2 cellular contexts compared by ENCODE assay signal in the genomic region with DNA sequence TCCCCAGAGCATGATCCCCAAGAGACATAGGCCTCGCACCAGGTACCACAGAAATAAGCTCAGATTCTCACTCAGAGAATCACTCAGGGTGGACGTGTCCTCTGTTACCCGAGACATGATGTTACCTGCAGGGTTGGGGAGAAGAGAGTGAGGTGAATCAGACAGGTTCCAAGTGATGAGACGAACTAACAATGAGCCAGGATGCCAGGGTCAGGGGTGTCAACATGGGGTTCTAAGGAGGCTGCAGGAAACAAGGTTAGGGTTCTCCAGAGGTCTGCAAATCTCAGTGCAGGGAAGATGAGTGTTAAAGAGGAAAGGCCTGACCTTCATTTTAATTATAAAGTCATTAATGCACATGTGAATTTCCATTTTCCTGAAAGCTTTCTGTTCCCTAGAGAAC.
TF ChIP-seq lines count a peak whose summit lies in the region.

No MANE protein-coding gene starts in this region.

TF ChIP-seq in GM12878, 131 proteins besides CTCF, POLR2A, EP300 and RAD21:
- TF ChIP-seq POLR2AphosphoS5 (IDR thresholded peaks at IDR 0.05; ENCODE audit: low read length): peak; percentile 68
- TF ChIP-seq ZZZ3 (IDR thresholded peaks at IDR 0.05; ENCODE audit: control insufficient read depth, insufficient read length, low read depth): no peak

TF ChIP-seq in WTC11, 78 proteins besides CTCF, POLR2A, EP300 and RAD21:
- TF ChIP-seq ZNF138 (CRISPR knock-in tag; conservative IDR thresholded peaks at IDR 0.05) (no peak), NR1H2 (CRISPR knock-in tag; IDR thresholded peaks at IDR 0.05) (no peak), SMAD4 (CRISPR knock-in tag; IDR thresholded peaks at IDR 0.05) (no peak), MYBL2 (CRISPR knock-in tag; IDR thresholded peaks at IDR 0.05) (no peak), FOXJ3 (CRISPR knock-in tag; IDR thresholded peaks at IDR 0.05; ENCODE audit: borderline replicate concordance) (no peak), FOXP1 (CRISPR knock-in tag; IDR thresholded peaks at IDR 0.05; ENCODE audit: borderline replicate concordance) (no peak), ZNF671 (CRISPR knock-in tag; IDR thresholded peaks at IDR 0.05) (no peak), GABPB1 (CRISPR knock-in tag; IDR thresholded peaks at IDR 0.05) (no peak), TCF7 (CRISPR knock-in tag; IDR thresholded peaks at IDR 0.05; ENCODE audit: low read depth) (no peak), SMAD3 (CRISPR knock-in tag; IDR thresholded peaks at IDR 0.05; ENCODE audit: borderline replicate concordance) (no peak), ETV6 (CRISPR knock-in tag; IDR thresholded peaks at IDR 0.05) (no peak), SOX15 (CRISPR knock-in tag; IDR thresholded peaks at IDR 0.05) (no peak)
- TF ChIP-seq, protein P1, sequence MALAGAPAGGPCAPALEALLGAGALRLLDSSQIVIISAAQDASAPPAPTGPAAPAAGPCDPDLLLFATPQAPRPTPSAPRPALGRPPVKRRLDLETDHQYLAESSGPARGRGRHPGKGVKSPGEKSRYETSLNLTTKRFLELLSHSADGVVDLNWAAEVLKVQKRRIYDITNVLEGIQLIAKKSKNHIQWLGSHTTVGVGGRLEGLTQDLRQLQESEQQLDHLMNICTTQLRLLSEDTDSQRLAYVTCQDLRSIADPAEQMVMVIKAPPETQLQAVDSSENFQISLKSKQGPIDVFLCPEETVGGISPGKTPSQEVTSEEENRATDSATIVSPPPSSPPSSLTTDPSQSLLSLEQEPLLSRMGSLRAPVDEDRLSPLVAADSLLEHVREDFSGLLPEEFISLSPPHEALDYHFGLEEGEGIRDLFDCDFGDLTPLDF (CRISPR knock-in tag; IDR thresholded peaks at IDR 0.05): no peak
- TF ChIP-seq, protein P2, sequence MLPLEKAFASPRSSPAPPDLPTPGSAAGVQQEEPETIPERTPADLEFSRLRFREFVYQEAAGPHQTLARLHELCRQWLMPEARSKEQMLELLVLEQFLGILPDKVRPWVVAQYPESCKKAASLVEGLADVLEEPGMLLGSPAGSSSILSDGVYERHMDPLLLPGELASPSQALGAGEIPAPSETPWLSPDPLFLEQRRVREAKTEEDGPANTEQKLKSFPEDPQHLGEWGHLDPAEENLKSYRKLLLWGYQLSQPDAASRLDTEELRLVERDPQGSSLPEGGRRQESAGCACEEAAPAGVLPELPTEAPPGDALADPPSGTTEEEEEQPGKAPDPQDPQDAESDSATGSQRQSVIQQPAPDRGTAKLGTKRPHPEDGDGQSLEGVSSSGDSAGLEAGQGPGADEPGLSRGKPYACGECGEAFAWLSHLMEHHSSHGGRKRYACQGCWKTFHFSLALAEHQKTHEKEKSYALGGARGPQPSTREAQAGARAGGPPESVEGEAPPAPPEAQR (CRISPR knock-in tag; IDR thresholded peaks at IDR 0.05): no peak
- TF ChIP-seq, protein P3, sequence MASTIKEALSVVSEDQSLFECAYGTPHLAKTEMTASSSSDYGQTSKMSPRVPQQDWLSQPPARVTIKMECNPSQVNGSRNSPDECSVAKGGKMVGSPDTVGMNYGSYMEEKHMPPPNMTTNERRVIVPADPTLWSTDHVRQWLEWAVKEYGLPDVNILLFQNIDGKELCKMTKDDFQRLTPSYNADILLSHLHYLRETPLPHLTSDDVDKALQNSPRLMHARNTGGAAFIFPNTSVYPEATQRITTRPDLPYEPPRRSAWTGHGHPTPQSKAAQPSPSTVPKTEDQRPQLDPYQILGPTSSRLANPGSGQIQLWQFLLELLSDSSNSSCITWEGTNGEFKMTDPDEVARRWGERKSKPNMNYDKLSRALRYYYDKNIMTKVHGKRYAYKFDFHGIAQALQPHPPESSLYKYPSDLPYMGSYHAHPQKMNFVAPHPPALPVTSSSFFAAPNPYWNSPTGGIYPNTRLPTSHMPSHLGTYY (CRISPR knock-in tag; IDR thresholded peaks at IDR 0.05): no peak
- TF ChIP-seq, protein P4, sequence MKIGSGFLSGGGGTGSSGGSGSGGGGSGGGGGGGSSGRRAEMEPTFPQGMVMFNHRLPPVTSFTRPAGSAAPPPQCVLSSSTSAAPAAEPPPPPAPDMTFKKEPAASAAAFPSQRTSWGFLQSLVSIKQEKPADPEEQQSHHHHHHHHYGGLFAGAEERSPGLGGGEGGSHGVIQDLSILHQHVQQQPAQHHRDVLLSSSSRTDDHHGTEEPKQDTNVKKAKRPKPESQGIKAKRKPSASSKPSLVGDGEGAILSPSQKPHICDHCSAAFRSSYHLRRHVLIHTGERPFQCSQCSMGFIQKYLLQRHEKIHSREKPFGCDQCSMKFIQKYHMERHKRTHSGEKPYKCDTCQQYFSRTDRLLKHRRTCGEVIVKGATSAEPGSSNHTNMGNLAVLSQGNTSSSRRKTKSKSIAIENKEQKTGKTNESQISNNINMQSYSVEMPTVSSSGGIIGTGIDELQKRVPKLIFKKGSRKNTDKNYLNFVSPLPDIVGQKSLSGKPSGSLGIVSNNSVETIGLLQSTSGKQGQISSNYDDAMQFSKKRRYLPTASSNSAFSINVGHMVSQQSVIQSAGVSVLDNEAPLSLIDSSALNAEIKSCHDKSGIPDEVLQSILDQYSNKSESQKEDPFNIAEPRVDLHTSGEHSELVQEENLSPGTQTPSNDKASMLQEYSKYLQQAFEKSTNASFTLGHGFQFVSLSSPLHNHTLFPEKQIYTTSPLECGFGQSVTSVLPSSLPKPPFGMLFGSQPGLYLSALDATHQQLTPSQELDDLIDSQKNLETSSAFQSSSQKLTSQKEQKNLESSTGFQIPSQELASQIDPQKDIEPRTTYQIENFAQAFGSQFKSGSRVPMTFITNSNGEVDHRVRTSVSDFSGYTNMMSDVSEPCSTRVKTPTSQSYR (CRISPR knock-in tag; IDR thresholded peaks at IDR 0.05): no peak
- TF ChIP-seq, protein P5, sequence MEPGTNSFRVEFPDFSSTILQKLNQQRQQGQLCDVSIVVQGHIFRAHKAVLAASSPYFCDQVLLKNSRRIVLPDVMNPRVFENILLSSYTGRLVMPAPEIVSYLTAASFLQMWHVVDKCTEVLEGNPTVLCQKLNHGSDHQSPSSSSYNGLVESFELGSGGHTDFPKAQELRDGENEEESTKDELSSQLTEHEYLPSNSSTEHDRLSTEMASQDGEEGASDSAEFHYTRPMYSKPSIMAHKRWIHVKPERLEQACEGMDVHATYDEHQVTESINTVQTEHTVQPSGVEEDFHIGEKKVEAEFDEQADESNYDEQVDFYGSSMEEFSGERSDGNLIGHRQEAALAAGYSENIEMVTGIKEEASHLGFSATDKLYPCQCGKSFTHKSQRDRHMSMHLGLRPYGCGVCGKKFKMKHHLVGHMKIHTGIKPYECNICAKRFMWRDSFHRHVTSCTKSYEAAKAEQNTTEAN (CRISPR knock-in tag; IDR thresholded peaks at IDR 0.05): no peak
